In the genomic region with DNA sequence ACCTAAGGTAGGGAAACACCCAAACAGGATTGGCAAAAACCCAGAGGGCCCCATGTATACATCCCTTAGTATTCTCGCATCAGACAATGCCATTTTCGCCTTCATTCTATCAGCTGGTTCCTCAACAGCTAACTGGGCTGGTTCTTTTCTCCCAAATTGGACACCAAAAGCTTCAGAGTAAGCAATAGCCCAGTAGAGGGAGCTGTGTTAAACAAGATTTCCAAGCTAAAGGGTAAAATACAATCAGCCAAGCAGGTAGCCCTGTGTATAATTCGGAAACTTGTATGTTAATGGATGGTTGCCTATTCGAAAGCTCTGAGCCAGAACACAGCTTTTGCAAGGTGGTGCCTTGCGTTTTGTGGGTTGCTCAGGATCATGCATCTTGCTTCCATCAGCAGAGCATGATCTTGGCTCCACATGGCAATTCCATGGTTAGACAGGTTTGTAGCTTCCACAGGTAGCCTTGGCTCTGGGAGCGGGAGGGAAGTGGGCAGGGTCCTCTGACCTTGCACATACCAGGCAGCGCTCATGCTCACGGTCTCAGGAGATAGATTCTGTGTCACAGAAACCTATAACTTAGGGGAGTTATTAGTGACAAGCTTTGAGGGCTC, we compare ENCODE assay signal across 1 cellular context.
TF ChIP-seq lines count a peak whose summit lies in the region.

No MANE protein-coding gene starts in this region.

TF ChIP-seq in H1, 55 proteins besides CTCF, POLR2A, EP300 and RAD21 (continued from another document):
- no peak for TF ChIP-seq SUZ12 (IDR thresholded peaks at IDR 0.05; ENCODE audit: low read length)
- no peak for TF ChIP-seq SP2 (IDR thresholded peaks at IDR 0.05; ENCODE audit: low read length)
- no peak for TF ChIP-seq YY1 (IDR thresholded peaks at IDR 0.05; ENCODE audit: low read depth, low read length)
